ENCODE assay signal across 7 cellular contexts in the genomic region with DNA sequence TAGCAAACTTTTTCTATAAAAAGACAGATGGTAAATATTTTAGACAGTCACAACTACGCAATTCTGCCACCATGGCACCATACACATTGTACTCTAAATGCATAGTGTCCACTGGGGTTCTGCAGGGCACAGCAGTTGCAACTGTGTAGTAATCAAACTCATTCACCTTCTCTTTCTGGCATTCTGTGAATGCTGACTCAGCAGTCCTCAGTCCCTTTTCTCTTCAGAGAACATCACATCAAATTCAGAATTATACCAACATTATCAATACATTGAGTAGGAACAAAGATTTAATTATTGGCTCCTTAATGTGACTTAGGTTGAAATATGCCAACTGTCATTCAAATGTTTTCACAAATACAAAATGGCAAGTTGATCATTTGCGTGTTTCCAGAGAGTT.
"Had no signal": no experiment of that assay in that cellular context is flagged by ENCODE, and none has a peak within 500 bp of the region (broad histone marks: within the 10 kb centered on the region; RNA-seq: fewer than 3 reads in every experiment).

No MANE protein-coding gene starts in this region.

- H3K27ac ChIP-seq: HL-60 had no signal

- H3K4me3 ChIP-seq: GM23338, HAP-1 had no signal

- DNase-seq: H7, HFFc6, KG1 had no signal

- H3K36me3 ChIP-seq: HAP-1 had no signal

- H3K9me3 ChIP-seq: HAP-1 had no signal

- H2AFZ ChIP-seq: GM23338 had no signal

- H3K4me2 ChIP-seq: GM23338 had no signal

- H3K4me1 ChIP-seq: HAP-1 had no signal

- ATAC-seq: GM23338, HCT116 had no signal
